In the genomic region with DNA sequence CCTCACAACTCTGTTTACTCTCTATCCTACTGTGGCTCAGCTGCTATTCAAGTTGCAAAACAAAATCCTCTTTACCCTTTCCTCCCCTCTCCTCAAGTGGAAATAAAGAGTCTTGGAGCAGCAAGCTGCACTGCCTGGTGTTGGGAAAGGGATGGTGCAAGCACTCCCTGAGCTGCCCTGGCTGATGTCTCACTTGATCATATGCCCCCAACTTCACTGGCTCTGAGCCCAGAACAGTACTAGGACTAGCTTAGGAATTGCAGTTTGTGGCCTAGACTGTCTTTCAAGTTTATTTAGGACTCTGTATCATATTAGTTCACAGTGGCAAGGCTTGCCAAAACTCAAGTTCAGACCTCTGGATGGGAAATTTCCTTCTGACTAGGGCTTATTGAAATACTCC, we compare ENCODE assay signal across 15 cellular contexts.
A peak's percentile ranks its signal among the peaks of the same experiment; 100 is the strongest.
DNase-seq lines count a peak whose midpoint lies in the region; ATAC-seq and TF ChIP-seq lines count a peak whose summit lies in the region.
"Had no signal": no experiment of that assay in that cellular context is flagged by ENCODE, and none has a peak within 500 bp of the region (broad histone marks: within the 10 kb centered on the region; RNA-seq: fewer than 3 reads in every experiment).

No MANE protein-coding gene starts in this region.

- no peak overlapping the region for H3K4me2 ChIP-seq in osteoblast (ENCODE audit: insufficient read depth, low read length)

- H3K9me3 Mint-ChIP-seq in endothelial cell (ENCODE audit: unreplicated experiment): no peaks in the 10 kb centered on the region

- no peak for ATAC-seq in HG03520 (IDR thresholded peaks at IDR 0.05; ENCODE audit: unreplicated experiment)

- no peaks in the 10 kb centered on the region for H3K36me3 Mint-ChIP-seq in endothelial cell (ENCODE audit: low read depth, unreplicated experiment)
- H3K36me3 Mint-ChIP-seq: activated CD4-positive, alpha-beta memory T cell treated with anti-CD3 and anti-CD28 coated beads for 36 hours; CD4-positive, alpha-beta memory T cell had no signal

- no peak overlapping the region for H3K27ac Mint-ChIP-seq in endothelial cell (ENCODE audit: unreplicated experiment)
- H3K27ac Mint-ChIP-seq: activated CD4-positive, alpha-beta memory T cell treated with anti-CD3 and anti-CD28 coated beads for 36 hours; CD4-positive, alpha-beta memory T cell; stimulated activated naive CD8-positive, alpha-beta T cell treated with anti-CD3 and anti-CD28 coated beads, Interleukin-15, Interleukin-2, amounts not matched to agents 100 ng/mL and 50 ng/mL, for 24 hours had no signal

- H2AFZ ChIP-seq in osteoblast (ENCODE audit: low read length): no peak overlapping the region

- no peaks in the 10 kb centered on the region for H3K27me3 Mint-ChIP-seq in endothelial cell (ENCODE audit: unreplicated experiment)
- H3K27me3 Mint-ChIP-seq: activated CD4-positive, alpha-beta memory T cell treated with anti-CD3 and anti-CD28 coated beads for 36 hours; CD4-positive, alpha-beta memory T cell; stimulated activated naive CD8-positive, alpha-beta T cell treated with anti-CD3 and anti-CD28 coated beads, Interleukin-15, Interleukin-2, amounts not matched to agents 100 ng/mL and 50 ng/mL, for 24 hours had no signal

- DNase-seq in EH (ENCODE audit: low read depth) (peak; percentile 3), NCI-H226 (peak; percentile 67), epithelial cell of esophagus (ENCODE audit: low read depth) (peak; percentile 45), non-pigmented ciliary epithelial cell (ENCODE audit: low read depth) (peak; percentile 63), osteoblast (ENCODE audit: insufficient read length, low spot score, missing footprints) (no peak), RKO (ENCODE audit: low spot score) (no peak), endothelial cell (ENCODE audit: low spot score) (no peak)
- DNase-seq: activated CD4-positive, alpha-beta memory T cell treated with anti-CD3 and anti-CD28 coated beads for 36 hours; CD4-positive, alpha-beta memory T cell; glutamatergic neuron; NCI-H1048; stimulated activated CD4-positive, alpha-beta T cell treated with anti-CD3 and anti-CD28 coated beads, Interleukin-4, amount 100 ng/mL, for 4 hours; T-helper 1 cell had no signal

- H3K4me1 ChIP-seq in osteoblast (ENCODE audit: insufficient read depth, low read length): no peaks in the 10 kb centered on the region

- no peak overlapping the region for H3K4me3 Mint-ChIP-seq in endothelial cell (ENCODE audit: unreplicated experiment)
- H3K4me3 Mint-ChIP-seq: activated CD4-positive, alpha-beta memory T cell treated with anti-CD3 and anti-CD28 coated beads for 36 hours; CD4-positive, alpha-beta memory T cell; stimulated activated naive CD8-positive, alpha-beta T cell treated with anti-CD3 and anti-CD28 coated beads, Interleukin-15, Interleukin-2, amounts not matched to agents 100 ng/mL and 50 ng/mL, for 24 hours had no signal

- no peaks in the 10 kb centered on the region for H3K79me2 ChIP-seq in osteoblast (ENCODE audit: insufficient read depth, low read length)

- H3K36me3 ChIP-seq in osteoblast (ENCODE audit: insufficient read depth, low read length): no peaks in the 10 kb centered on the region

- no peak overlapping the region for H3K27ac ChIP-seq in osteoblast (ENCODE audit: low read depth, low read length)

- H4K20me1 ChIP-seq in osteoblast (ENCODE audit: insufficient read depth, low read length): no peaks in the 10 kb centered on the region

- TF ChIP-seq CTCF in epithelial cell of esophagus (IDR thresholded peaks at IDR 0.05; ENCODE audit: insufficient read depth, low read depth, low read length, missing control alignments) (peak; percentile 28), osteoblast (IDR thresholded peaks at IDR 0.05; ENCODE audit: extremely low read depth, low read depth, low read length) (no peak), endothelial cell (IDR thresholded peaks at IDR 0.05; ENCODE audit: unreplicated experiment) (no peak)

- no peak overlapping the region for H3K4me3 ChIP-seq in epithelial cell of esophagus (ENCODE audit: low read length)
- H3K4me3 ChIP-seq in osteoblast (ENCODE audit: insufficient read depth, low read length): no peak overlapping the region

- no peaks in the 10 kb centered on the region for H3K27me3 ChIP-seq in osteoblast (ENCODE audit: insufficient read depth, low read length)

- no peaks in the 10 kb centered on the region for H3K9me3 ChIP-seq in osteoblast (ENCODE audit: low read depth, low read length)

- no peaks in the 10 kb centered on the region for H3K4me1 Mint-ChIP-seq in endothelial cell (ENCODE audit: unreplicated experiment)
- H3K4me1 Mint-ChIP-seq: CD4-positive, alpha-beta memory T cell had no signal

Comparison
In these comparisons a context has a peak if more than half of its experiments do, and no peak if none do; other contexts are left out.
1. DNase-seq: peak in EH (single experiment), NCI-H226 (single experiment), epithelial cell of esophagus (single experiment) and non-pigmented ciliary epithelial cell (single experiment); none in osteoblast (single experiment), RKO (single experiment) and endothelial cell (single experiment).